In genomic region chr5:148733601-148734438, GRCh38 we compare ENCODE assay signal across 8 cellular contexts.
A peak's percentile ranks its signal among the peaks of the same experiment; 100 is the strongest.
DNase-seq lines count a peak whose midpoint lies in the region; ATAC-seq and TF ChIP-seq lines count a peak whose summit lies in the region.

No MANE protein-coding gene starts in this region.

- CTCF ChIA-PET in activated B cell treated with CpG ODN at 0.5 μM for 24 hours (lab: Charles Lee) = interaction anchor here (0.6 to 18.5 kb wide), 24 partner anchors 9 to 521 kb away, joined by 3 to 548 read pairs (median 3); no protein-coding TSS in a partner anchor

- peaks cover 5% of the 10 kb centered on the region for H3K27me3 Mint-ChIP-seq in activated B cell treated with CpG ODN at 0.5 μM for 24 hours
- H3K27me3 Mint-ChIP-seq in central memory CD8-positive, alpha-beta T cell = peaks cover 20% of the 10 kb centered on the region

- POLR2A ChIA-PET in activated B cell treated with CpG ODN at 0.5 μM for 24 hours (lab: Charles Lee) = no interaction called here

- H3K27ac Mint-ChIP-seq in activated B cell treated with CpG ODN at 0.5 μM for 24 hours = no peak overlapping the region
- H3K27ac Mint-ChIP-seq in central memory CD8-positive, alpha-beta T cell (ENCODE audit: low read depth) = no peak overlapping the region

- H3K4me3 Mint-ChIP-seq in activated B cell treated with CpG ODN at 0.5 μM for 24 hours = no peak overlapping the region
- no peak overlapping the region for H3K4me3 Mint-ChIP-seq in central memory CD8-positive, alpha-beta T cell

- TF ChIP-seq CTCF in GM20000 (IDR thresholded peaks at IDR 0.05; ENCODE audit: extremely low read depth, missing control alignments) (peak; percentile 72), activated B cell treated with CpG ODN at 0.5 μM for 24 hours (IDR thresholded peaks at IDR 0.05) (no peak)

- DNase-seq in AG20443 (ENCODE audit: low spot score) = peak; percentile 41
- DNase-seq in GM20000 (ENCODE audit: low spot score) = peak; percentile 26
- DNase-seq in NCI-H2196 (lab: John Stamatoyannopoulos, UW; ENCODE audit: unreplicated experiment) = peak; percentile 82
- peak; percentile 34 for DNase-seq in activated B cell treated with CpG ODN at 0.5 μM for 24 hours
- DNase-seq in central memory CD8-positive, alpha-beta T cell (ENCODE audit: low spot score in 2 of 2) = peak; percentile 53 to 56
- peak; percentile 77 to 90 for DNase-seq in left colon
- DNase-seq in stimulated activated CD4-positive, alpha-beta T cell treated with anti-CD3 and anti-CD28 coated beads, Interleukin-2, amount 100 ng/mL, for 4 hours (ENCODE audit: low read depth) = peak; percentile 44

- peaks cover 8% of the 10 kb centered on the region for H3K4me1 Mint-ChIP-seq in activated B cell treated with CpG ODN at 0.5 μM for 24 hours
- peaks cover 27% of the 10 kb centered on the region for H3K4me1 Mint-ChIP-seq in central memory CD8-positive, alpha-beta T cell

- ATAC-seq in activated B cell treated with CpG ODN at 0.5 μM for 24 hours (ENCODE audit: low read depth) (peak; percentile 32), left colon (peak; percentile 72), GM21723 (IDR thresholded peaks at IDR 0.05; ENCODE audit: unreplicated experiment) (no peak)
- ATAC-seq in central memory CD8-positive, alpha-beta T cell (replicated peaks; ENCODE audit: extremely low read depth, poor library complexity, severe bottlenecking) = no peak

- intact Hi-C loops in activated B cell treated with CpG ODN at 0.5 μM for 24 hours (cut with micrococcal nuclease) = loop anchor here (1.0 to 10.0 kb wide), 7 partner anchors 223 to 830 kb away; partner anchors contain the start of genes AFAP1L1 and FBXO38
- intact Hi-C loops in left colon (cut with DNase I, micrococcal nuclease) = loop anchor here (5.0 to 10.0 kb wide), 5 partner anchors 271 to 557 kb away; no protein-coding TSS in a partner anchor

- H3K9me3 Mint-ChIP-seq in activated B cell treated with CpG ODN at 0.5 μM for 24 hours = no peaks in the 10 kb centered on the region
- H3K9me3 Mint-ChIP-seq in central memory CD8-positive, alpha-beta T cell = no peaks in the 10 kb centered on the region

- H3K36me3 Mint-ChIP-seq in activated B cell treated with CpG ODN at 0.5 μM for 24 hours (ENCODE audit: low read depth) = no peaks in the 10 kb centered on the region
- H3K36me3 Mint-ChIP-seq in central memory CD8-positive, alpha-beta T cell (ENCODE audit: insufficient read depth) = no peaks in the 10 kb centered on the region

Comparison
In these comparisons a context has a peak if more than half of its experiments do, and no peak if none do; other contexts are left out.
1. DNase-seq: peak in every context shown above with its lines; median percentile 84 in left colon; 82 in NCI-H2196; 54 in central memory CD8-positive, alpha-beta T cell; 44 in stimulated activated CD4-positive, alpha-beta T cell treated with anti-CD3 and anti-CD28 coated beads, Interleukin-2, amount 100 ng/mL, for 4 hours; 41 in AG20443; 34 in activated B cell treated with CpG ODN at 0.5 μM for 24 hours; 26 in GM20000.
2. ATAC-seq: peak in activated B cell treated with CpG ODN at 0.5 μM for 24 hours (single experiment) and left colon (single experiment); none in central memory CD8-positive, alpha-beta T cell (single experiment) and GM21723 (single experiment).